In the genomic region with DNA sequence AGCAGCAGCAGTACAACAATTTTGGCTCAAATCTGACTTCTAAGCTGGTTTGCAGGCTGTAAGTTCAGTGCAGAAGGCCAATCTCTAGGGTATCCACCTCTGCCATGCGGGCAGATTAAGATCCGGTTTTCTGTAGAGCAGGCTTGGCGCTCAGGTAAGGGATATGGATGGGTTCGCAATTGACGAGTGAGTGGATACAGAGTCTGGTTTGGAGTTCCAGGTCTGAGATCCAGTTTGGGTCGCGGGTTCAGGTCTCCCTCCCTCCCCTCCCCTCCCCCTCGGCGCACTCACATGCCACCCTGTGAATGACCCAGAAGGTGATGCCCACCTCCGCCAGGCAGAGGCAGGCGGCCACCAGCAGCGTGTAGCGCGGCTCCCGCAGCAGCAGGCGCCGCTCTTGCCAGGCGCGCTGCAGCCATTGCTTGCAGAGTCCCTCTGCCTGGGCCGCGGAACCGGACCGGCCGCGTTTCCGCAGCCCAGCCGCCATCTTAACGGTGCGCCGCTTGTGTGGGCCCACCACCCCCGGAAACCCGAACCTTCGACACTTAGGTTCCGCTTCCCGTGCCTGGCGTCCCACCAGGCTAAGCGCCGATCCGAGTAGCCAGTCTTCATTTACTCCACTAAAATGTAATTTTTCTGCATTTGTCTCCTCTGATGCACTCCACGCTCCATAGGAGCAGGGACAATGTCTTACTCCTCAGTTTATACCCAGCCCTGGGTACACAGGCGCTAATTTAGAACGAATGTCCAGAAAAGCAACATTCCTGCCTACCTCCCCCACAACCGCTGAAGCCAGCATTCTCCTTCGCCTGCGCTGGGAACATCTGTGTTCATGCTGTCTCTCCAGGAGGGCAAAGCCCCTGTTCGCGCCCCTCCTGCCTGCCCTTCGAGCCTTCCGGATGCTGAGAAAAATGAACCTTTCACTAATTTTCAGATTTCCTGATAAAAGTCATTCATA, we compare ENCODE assay signal across 1 cellular context.
TF ChIP-seq lines count a peak whose summit lies in the region.

ALG3 (minus strand) TSS at position 509 of the 958 bp plus-strand sequence; CDS start at position 487, 22 bp downstream.

TF ChIP-seq in K562, 482 proteins besides CTCF, POLR2A, EP300 and RAD21 (continued from another document and continues in another):
- TF ChIP-seq ZBTB40 (IDR thresholded peaks at IDR 0.05): peak; percentile 92
- no peak for TF ChIP-seq ZBTB40 (CRISPR knock-in tag; IDR thresholded peaks at IDR 0.05)
- TF ChIP-seq HES1 (IDR thresholded peaks at IDR 0.05; ENCODE audit: low read depth): no peak
- peak; percentile 68 for TF ChIP-seq TOE1 (IDR thresholded peaks at IDR 0.05; ENCODE audit: borderline replicate concordance)
- no peak for TF ChIP-seq TOE1 (CRISPR knock-in tag; IDR thresholded peaks at IDR 0.05; ENCODE audit: borderline replicate concordance, low read depth)
- no peak for TF ChIP-seq COPS2 (conservative IDR thresholded peaks at IDR 0.05)
- TF ChIP-seq PYGO2 (tag; IDR thresholded peaks at IDR 0.05): 0 out of 2 replicates have a peak, but pooled peaks have one; percentile 16
- TF ChIP-seq SAFB (IDR thresholded peaks at IDR 0.05; ENCODE audit: borderline replicate concordance, low read depth, low read length): no peak
- peak; percentile 74; the same call in 1 of the 2 replicates for TF ChIP-seq ZBTB7A (IDR thresholded peaks at IDR 0.05; ENCODE audit: borderline replicate concordance, control insufficient read depth, low read depth, low read length)
- TF ChIP-seq ZNF3 (CRISPR knock-in tag; IDR thresholded peaks at IDR 0.05): no peak
- no peak for TF ChIP-seq ARID1B (IDR thresholded peaks at IDR 0.05)
- no peak for TF ChIP-seq KAT8 (IDR thresholded peaks at IDR 0.05; ENCODE audit: low read depth)
- TF ChIP-seq ZFP30 (CRISPR knock-in tag; IDR thresholded peaks at IDR 0.05; ENCODE audit: borderline replicate concordance): no peak
- TF ChIP-seq TEAD1 (CRISPR knock-in tag; IDR thresholded peaks at IDR 0.05): peak; percentile 35 to 41; a peak in 1 of 4 replicates
- TF ChIP-seq HNRNPK (IDR thresholded peaks at IDR 0.05; ENCODE audit: low read depth, low read length, poor library complexity, severe bottlenecking): no peak
- TF ChIP-seq POLR2AphosphoS2 (IDR thresholded peaks at IDR 0.05; ENCODE audit: low read length): no peak
- TF ChIP-seq OTX1 (CRISPR knock-in tag; IDR thresholded peaks at IDR 0.05): 0 out of 2 replicates have a peak, but pooled peaks have one; percentile 39
- peak; percentile 98 for TF ChIP-seq PHF8 (IDR thresholded peaks at IDR 0.05; ENCODE audit: borderline replicate concordance, low read length)
- TF ChIP-seq KHSRP (IDR thresholded peaks at IDR 0.05): no peak
- TF ChIP-seq E2F6 (IDR thresholded peaks at IDR 0.05; ENCODE audit: borderline replicate concordance in 1 of 2, extremely low read depth in 1 of 2, insufficient read depth in 1 of 2, insufficient read length in 1 of 2, low read depth in 1 of 2, low read length in 1 of 2, poor library complexity in 1 of 2, severe bottlenecking in 1 of 2): peak in 1 of 2 experiments; percentile 20
- 0 out of 2 replicates have a peak, but pooled peaks have one; percentile 30 for TF ChIP-seq HDAC8 (tag; IDR thresholded peaks at IDR 0.05)
- no peak for TF ChIP-seq ZNF224 (CRISPR knock-in tag; IDR thresholded peaks at IDR 0.05)
- TF ChIP-seq ZNF785 (CRISPR knock-in tag; IDR thresholded peaks at IDR 0.05): no peak
- TF ChIP-seq ZNF589 (CRISPR knock-in tag; IDR thresholded peaks at IDR 0.05; ENCODE audit: low read depth): no peak
- no peak for TF ChIP-seq ZNF23 (CRISPR knock-in tag; IDR thresholded peaks at IDR 0.05)
- TF ChIP-seq ZNF232 (CRISPR knock-in tag; IDR thresholded peaks at IDR 0.05): no peak
- TF ChIP-seq KLF16 (IDR thresholded peaks at IDR 0.05): no peak
- TF ChIP-seq POLR3A (IDR thresholded peaks at IDR 0.05; ENCODE audit: borderline replicate concordance, extremely low read depth, insufficient read depth, insufficient read length): no peak
- TF ChIP-seq ZNF717 (CRISPR knock-in tag; IDR thresholded peaks at IDR 0.05): no peak
- no peak for TF ChIP-seq ZNF282 (CRISPR knock-in tag; IDR thresholded peaks at IDR 0.05)
- no peak for TF ChIP-seq ZNF133 (CRISPR knock-in tag; IDR thresholded peaks at IDR 0.05)
- TF ChIP-seq L3MBTL2 (IDR thresholded peaks at IDR 0.05): no peak
- no peak for TF ChIP-seq ZNF407 (IDR thresholded peaks at IDR 0.05; ENCODE audit: low read depth)
- TF ChIP-seq SMAD3 (CRISPR knock-in tag; conservative IDR thresholded peaks at IDR 0.05): 0 out of 2 replicates have a peak, but pooled peaks have one; percentile 33
- TF ChIP-seq ZNF384 (IDR thresholded peaks at IDR 0.05; ENCODE audit: low read depth, low read length): 0 out of 2 replicates have a peak, but pooled peaks have one; percentile 35
